ENCODE assay signal across 18 cellular contexts in genomic region chr1:29043270-29043971, GRCh38.
DNase-seq lines count a peak whose midpoint lies in the region; ATAC-seq, FAIRE-seq and TF ChIP-seq lines count a peak whose summit lies in the region.
"Had no signal": no experiment of that assay in that cellular context is flagged by ENCODE, and none has a peak within 500 bp of the region (broad histone marks: within the 10 kb centered on the region; RNA-seq: fewer than 3 reads in every experiment).

No MANE protein-coding gene starts in this region.

- peak overlapping the region; percentile 85 for H3K27ac Mint-ChIP-seq in activated naive CD4-positive, alpha-beta T cell treated with anti-CD3 and anti-CD28 coated beads for 36 hours
- no peak overlapping the region for H3K27ac Mint-ChIP-seq in activated naive CD4-positive, alpha-beta T cell treated with anti-CD3 and anti-CD28 coated beads, Interleukin-2, amount 10 ng/mL, durations not matched to agents 7 days and 5 days
- peak overlapping the region; percentile 19 for H3K27ac Mint-ChIP-seq in T-helper 17 cell
- H3K27ac Mint-ChIP-seq: CD4-positive, alpha-beta T cell had no signal

- H3K27me3 ChIP-seq in heart left ventricle (no peaks in the 10 kb centered on the region), small intestine (ENCODE audit: control insufficient read depth in 2 of 2, insufficient read depth in 2 of 2, low read length in 2 of 2) (no peaks in the 10 kb centered on the region)
- H3K27me3 ChIP-seq: ovary had no signal

- no peak overlapping the region for H3K4me3 Mint-ChIP-seq in activated naive CD4-positive, alpha-beta T cell treated with anti-CD3 and anti-CD28 coated beads for 36 hours
- no peak overlapping the region for H3K4me3 Mint-ChIP-seq in activated naive CD4-positive, alpha-beta T cell treated with anti-CD3 and anti-CD28 coated beads, Interleukin-2, amount 10 ng/mL, durations not matched to agents 7 days and 5 days
- H3K4me3 Mint-ChIP-seq in T-helper 17 cell = peak overlapping the region; percentile 39
- H3K4me3 Mint-ChIP-seq: CD4-positive, alpha-beta T cell had no signal

- WGBS in heart left ventricle, 4 donors = 48 to 58% (median 54%) methylated on average over 6 of the region's 6 CpGs
- WGBS in small intestine, 3 donors = 80 to 87% (median 86%) methylated on average over 6 of the region's 6 CpGs

- peaks cover 38% of the 10 kb centered on the region for H3K4me1 Mint-ChIP-seq in activated naive CD4-positive, alpha-beta T cell treated with anti-CD3 and anti-CD28 coated beads for 36 hours (ENCODE audit: low read depth)
- no peaks in the 10 kb centered on the region for H3K4me1 Mint-ChIP-seq in activated naive CD4-positive, alpha-beta T cell treated with anti-CD3 and anti-CD28 coated beads, Interleukin-2, amount 10 ng/mL, durations not matched to agents 7 days and 5 days
- H3K4me1 Mint-ChIP-seq in T-helper 17 cell = no peaks in the 10 kb centered on the region

- peaks cover 20% of the 10 kb centered on the region for H3K36me3 Mint-ChIP-seq in activated naive CD4-positive, alpha-beta T cell treated with anti-CD3 and anti-CD28 coated beads for 36 hours (ENCODE audit: low read depth)
- H3K36me3 Mint-ChIP-seq in activated naive CD4-positive, alpha-beta T cell treated with anti-CD3 and anti-CD28 coated beads, Interleukin-2, amount 10 ng/mL, durations not matched to agents 7 days and 5 days = peaks cover 34% of the 10 kb centered on the region
- peaks cover 8% of the 10 kb centered on the region for H3K36me3 Mint-ChIP-seq in T-helper 17 cell (ENCODE audit: low read depth)

- no peaks in the 10 kb centered on the region for H3K27me3 Mint-ChIP-seq in activated naive CD4-positive, alpha-beta T cell treated with anti-CD3 and anti-CD28 coated beads for 36 hours (ENCODE audit: low read depth)
- H3K27me3 Mint-ChIP-seq in activated naive CD4-positive, alpha-beta T cell treated with anti-CD3 and anti-CD28 coated beads, Interleukin-2, amount 10 ng/mL, durations not matched to agents 7 days and 5 days = no peaks in the 10 kb centered on the region
- H3K27me3 Mint-ChIP-seq in T-helper 17 cell = no peaks in the 10 kb centered on the region
- H3K27me3 Mint-ChIP-seq: CD4-positive, alpha-beta T cell had no signal

- H3K36me3 ChIP-seq in heart left ventricle (peaks cover 0 to 29% (median 9%) of the 10 kb centered on the region in 9 donors), small intestine (ENCODE audit: control insufficient read depth in 2 of 2, insufficient read depth in 2 of 2, low read length in 2 of 2) (peaks cover 0 to 5% of the 10 kb centered on the region in 2 donors)
- H3K36me3 ChIP-seq: ovary had no signal

- CTCF ChIA-PET in activated naive CD4-positive, alpha-beta T cell treated with anti-CD3 and anti-CD28 coated beads for 36 hours (lab: Charles Lee) = interaction anchor here (0.5 to 2.2 kb wide), 5 partner anchors 11 to 166 kb away, joined by 3 to 6 read pairs (median 3); no protein-coding TSS in a partner anchor
- CTCF ChIA-PET in activated naive CD4-positive, alpha-beta T cell treated with anti-CD3 and anti-CD28 coated beads, Interleukin-2, amount 10 ng/mL, durations not matched to agents 7 days and 5 days (lab: Charles Lee) = interaction anchor here (0.6 to 2.6 kb wide), 6 partner anchors 10 to 343 kb away, joined by 3 to 18 read pairs (median 4); no protein-coding TSS in a partner anchor

- no peaks in the 10 kb centered on the region for H3K9me3 Mint-ChIP-seq in activated naive CD4-positive, alpha-beta T cell treated with anti-CD3 and anti-CD28 coated beads for 36 hours
- no peaks in the 10 kb centered on the region for H3K9me3 Mint-ChIP-seq in activated naive CD4-positive, alpha-beta T cell treated with anti-CD3 and anti-CD28 coated beads, Interleukin-2, amount 10 ng/mL, durations not matched to agents 7 days and 5 days
- H3K9me3 Mint-ChIP-seq: CD4-positive, alpha-beta T cell had no signal

- intact Hi-C loops in activated naive CD4-positive, alpha-beta T cell treated with anti-CD3 and anti-CD28 coated beads for 36 hours (cut with micrococcal nuclease) = loop anchor here (2.0 to 5.0 kb wide), 3 partner anchors 79 to 139 kb away; partner anchors contain the start of genes SRSF4 and TMEM200B
- intact Hi-C loops in heart left ventricle (cut with DNase I) = loop anchor here in 1 of 10 donors (5.0 kb wide), 1 partner anchor 159 kb away; no protein-coding TSS in a partner anchor

- H3K4me3 ChIP-seq in heart left ventricle = peak overlapping the region in 1 of 12 donors; percentile 10
- H3K4me3 ChIP-seq in small intestine (ENCODE audit: low read depth in 1 of 2, low read length in 2 of 2) = no peak overlapping the region
- H3K4me3 ChIP-seq: ovary had no signal

- ATAC-seq in T-helper 17 cell (no peak), heart left ventricle (peak; percentile 84 to 97 (median 95))

- TF ChIP-seq POLR2A in heart left ventricle (IDR thresholded peaks at IDR 0.05) = no peak

- no peak for TF ChIP-seq CTCF in heart left ventricle (IDR thresholded peaks at IDR 0.05)

- H3K9me3 ChIP-seq in T-helper 17 cell (ENCODE audit: control insufficient read depth, low read length, poor library complexity, severe bottlenecking) (no peaks in the 10 kb centered on the region), heart left ventricle (no peaks in the 10 kb centered on the region), small intestine (ENCODE audit: control insufficient read depth, low read depth) (no peaks in the 10 kb centered on the region)
- H3K9me3 ChIP-seq: ovary had no signal

- DNase-seq in activated naive CD4-positive, alpha-beta T cell treated with anti-CD3 and anti-CD28 coated beads for 36 hours = no peak
- no peak for DNase-seq in activated naive CD4-positive, alpha-beta T cell treated with anti-CD3 and anti-CD28 coated beads, Interleukin-2, amount 10 ng/mL, durations not matched to agents 7 days and 5 days
- no peak for DNase-seq in T-helper 17 cell
- peak in 3 of 5 donors; percentile 14 to 43 (median 35) for DNase-seq in heart left ventricle
- peak; percentile 42 for DNase-seq in small intestine
- DNase-seq in D341Med (ENCODE audit: low spot score) = no peak
- no peak for DNase-seq in activated CD8-positive, alpha-beta memory T cell treated with anti-CD3 and anti-CD28 coated beads, Interleukin-2, amount 50 U/mL, for 48 hours
- DNase-seq in NCI-H774 (lab: John Stamatoyannopoulos, UW) = no peak
- DNase-seq: ACHN; activated CD4-positive, CD25-positive, alpha-beta regulatory T cell; CD4-positive, alpha-beta T cell; DND-41; effector CD8-positive, alpha-beta T cell; NCI-H2081 treated with DMSO at 0.1 percent for 48 hours; ovary; RPMI8226; stimulated activated naive CD4-positive, alpha-beta T cell treated with Interleukin-2 at 50 U/mL for 16 hours had no signal

- peak overlapping the region in 6 of 12 donors; percentile 22 to 73 (median 50) for H3K27ac ChIP-seq in heart left ventricle
- no peak overlapping the region for H3K27ac ChIP-seq in small intestine (ENCODE audit: low read depth in 1 of 2, low read length in 1 of 2)
- H3K27ac ChIP-seq: ovary had no signal

- H3K4me1 ChIP-seq in heart left ventricle (peaks cover 0 to 11% (median 0%) of the 10 kb centered on the region in 12 donors), small intestine (ENCODE audit: control insufficient read depth in 2 of 2, insufficient read depth in 1 of 2, low read depth in 1 of 2, low read length in 1 of 2) (no peaks in the 10 kb centered on the region)

- FAIRE-seq in small intestine (lab: Jason Lieb, UNC) = no peak
- FAIRE-seq: urothelium cell line had no signal

Comparison
In these comparisons a context has a peak if more than half of its experiments do, and no peak if none do; other contexts are left out.
1. DNase-seq: peak in heart left ventricle (3 of 5) and small intestine (single experiment); none in activated naive CD4-positive, alpha-beta T cell treated with anti-CD3 and anti-CD28 coated beads for 36 hours (single experiment), activated naive CD4-positive, alpha-beta T cell treated with anti-CD3 and anti-CD28 coated beads, Interleukin-2, amount 10 ng/mL, durations not matched to agents 7 days and 5 days (single experiment), T-helper 17 cell (0 of 3), D341Med (single experiment), activated CD8-positive, alpha-beta memory T cell treated with anti-CD3 and anti-CD28 coated beads, Interleukin-2, amount 50 U/mL, for 48 hours (single experiment) and NCI-H774 (single experiment).